ENCODE assay signal across 25 cellular contexts in the genomic region with DNA sequence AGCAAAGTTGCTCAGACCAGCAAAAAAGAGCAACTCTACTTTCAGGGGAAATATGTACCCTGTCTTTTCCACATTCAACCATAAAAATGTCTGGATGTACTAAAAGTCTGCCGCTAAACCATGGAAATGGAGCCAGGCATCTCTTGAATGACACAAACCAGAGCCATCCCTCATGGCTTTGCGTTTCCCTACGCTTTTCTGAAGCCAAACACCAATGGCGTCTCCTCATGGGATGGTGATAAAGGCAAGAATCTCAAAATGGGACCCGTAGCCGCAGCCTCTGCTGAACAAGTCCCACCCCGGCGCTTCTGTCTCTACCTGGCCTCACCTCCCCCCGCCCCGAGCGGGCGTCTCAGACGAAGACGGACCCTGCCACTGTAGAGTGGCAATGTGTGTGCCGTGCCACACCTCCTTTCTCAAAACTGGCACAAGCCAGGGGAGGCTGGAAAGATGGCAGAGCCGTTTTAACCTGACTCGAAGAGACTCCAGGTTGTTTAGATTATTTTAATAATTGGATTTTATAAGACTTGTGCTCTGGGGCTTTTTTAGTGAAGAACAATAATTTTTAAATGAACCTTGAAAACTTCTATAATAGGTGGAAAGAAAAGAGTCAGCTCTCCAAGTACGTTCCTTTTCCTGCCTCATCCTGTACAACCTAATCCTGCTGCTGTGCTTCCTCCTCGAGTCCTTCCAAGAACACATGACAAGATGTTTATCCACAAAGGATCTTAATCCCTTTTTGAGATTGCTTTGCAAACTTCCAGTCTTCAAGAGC.
DNase-seq lines count a peak whose midpoint lies in the region; ATAC-seq and TF ChIP-seq lines count a peak whose summit lies in the region.
"Had no signal": no experiment of that assay in that cellular context is flagged by ENCODE, and none has a peak within 500 bp of the region (broad histone marks: within the 10 kb centered on the region; RNA-seq: fewer than 3 reads in every experiment).

No MANE protein-coding gene starts in this region.

- H2AFZ ChIP-seq in GM23338 = peak overlapping the region; percentile 76; the same call in 1 of the 2 replicates

- no peak for ATAC-seq in GM23338
- ATAC-seq: activated CD4-positive, CD25-positive, alpha-beta regulatory T cell treated with anti-CD3 and anti-CD28 coated beads, Interleukin-2, amount 50 U/mL, for 24 hours; naive thymus-derived CD4-positive, alpha-beta T cell had no signal

- H3K79me2 ChIP-seq in GM23338 (replicated peaks; ENCODE audit: insufficient read depth) = no peaks in the 10 kb centered on the region

- no peaks in the 10 kb centered on the region for H3K4me1 ChIP-seq in GM23338 (ENCODE audit: insufficient read depth)
- H3K4me1 ChIP-seq in endodermal cell (ENCODE audit: control insufficient read depth, insufficient read depth, low read length) = peaks cover 42% of the 10 kb centered on the region
- peaks cover 19% of the 10 kb centered on the region for H3K4me1 ChIP-seq in testis
- H3K4me1 ChIP-seq: adrenal gland, BE2C had no signal

- no peak overlapping the region for H3K4me3 Mint-ChIP-seq in GM23338
- no peak overlapping the region for H3K4me3 Mint-ChIP-seq in endodermal cell
- H3K4me3 Mint-ChIP-seq in nephron progenitor cell = peak overlapping the region; percentile 10
- H3K4me3 Mint-ChIP-seq: activated CD4-positive, alpha-beta memory T cell treated with anti-CD3 and anti-CD28 coated beads for 36 hours; activated naive CD4-positive, alpha-beta T cell treated with anti-CD3 and anti-CD28 coated beads for 36 hours; CD8-positive, alpha-beta memory T cell; naive thymus-derived CD4-positive, alpha-beta T cell had no signal

- H3K27me3 ChIP-seq in GM23338 (ENCODE audit: insufficient read depth) = no peaks in the 10 kb centered on the region
- H3K27me3 ChIP-seq in endodermal cell (ENCODE audit: control insufficient read depth, insufficient read depth, low read length, poor library complexity, severe bottlenecking) = no peaks in the 10 kb centered on the region
- H3K27me3 ChIP-seq in testis = no peaks in the 10 kb centered on the region
- H3K27me3 ChIP-seq in MG63 = no peaks in the 10 kb centered on the region
- H3K27me3 ChIP-seq: adrenal gland, BE2C, left lung, Peyer's patch had no signal

- H3K27ac ChIP-seq in GM23338 (ENCODE audit: low read depth) = no peak overlapping the region
- no peak overlapping the region for H3K27ac ChIP-seq in endodermal cell (ENCODE audit: low read depth, low read length)
- peak overlapping the region; percentile 24 to 61 for H3K27ac ChIP-seq in testis
- H3K27ac ChIP-seq: Peyer's patch had no signal

- H3F3A ChIP-seq in GM23338 (replicated peaks; ENCODE audit: low read depth) = no peaks in the 10 kb centered on the region

- H3K4me3 ChIP-seq in GM23338 (no peak overlapping the region), endodermal cell (ENCODE audit: low read length) (no peak overlapping the region), testis (no peak overlapping the region), MG63 (no peak overlapping the region)
- H3K4me3 ChIP-seq: adrenal gland, left lung, Peyer's patch, skin epidermis had no signal

- no peak overlapping the region for H3K9ac ChIP-seq in endodermal cell (ENCODE audit: extremely low read depth, low read length, poor library complexity, severe bottlenecking)

- H3K27me3 Mint-ChIP-seq in GM23338 (ENCODE audit: insufficient read depth, low read depth, poor library complexity) (peaks cover 3% of the 10 kb centered on the region), endodermal cell (ENCODE audit: insufficient read depth) (no peaks in the 10 kb centered on the region), nephron progenitor cell (ENCODE audit: low read depth, poor library complexity) (peaks cover 4% of the 10 kb centered on the region)

- H3K36me3 Mint-ChIP-seq in GM23338 (ENCODE audit: low read depth) (no peaks in the 10 kb centered on the region), endodermal cell (ENCODE audit: low read depth) (no peaks in the 10 kb centered on the region), nephron progenitor cell (ENCODE audit: low read depth) (no peaks in the 10 kb centered on the region)
- H3K36me3 Mint-ChIP-seq: activated CD4-positive, alpha-beta memory T cell treated with anti-CD3 and anti-CD28 coated beads for 36 hours; CD8-positive, alpha-beta memory T cell; naive thymus-derived CD4-positive, alpha-beta T cell had no signal

- H3K36me3 ChIP-seq in GM23338 (ENCODE audit: insufficient read depth) (no peaks in the 10 kb centered on the region), endodermal cell (ENCODE audit: control insufficient read depth, insufficient read depth, low read length) (no peaks in the 10 kb centered on the region), testis (ENCODE audit: low read depth, missing control alignments) (no peaks in the 10 kb centered on the region), MG63 (no peaks in the 10 kb centered on the region)
- H3K36me3 ChIP-seq: adrenal gland, BE2C, left lung, Peyer's patch had no signal

- no peak for TF ChIP-seq POLR2A in testis (IDR thresholded peaks at IDR 0.05)

- intact Hi-C loops in testis (cut with DNase I; ENCODE audit: low total_unique reads) = no loop called here

- DNase-seq in GM23338 (ENCODE audit: low spot score) (no peak), endodermal cell (peak; percentile 30), nephron progenitor cell (no peak), testis (no peak), HuH-7 (ENCODE audit: low spot score) (no peak), NCI-H1092 (lab: John Stamatoyannopoulos, UW) (no peak), MG63 (no peak)
- DNase-seq: activated CD4-positive, alpha-beta memory T cell treated with anti-CD3 and anti-CD28 coated beads for 36 hours; activated CD8-positive, alpha-beta memory T cell treated with anti-CD3 and anti-CD28 coated beads, Interleukin-2, amount 50 U/mL, for 4 hours; activated naive CD4-positive, alpha-beta T cell treated with anti-CD3 and anti-CD28 coated beads for 36 hours; BE2C; CD8-positive, alpha-beta memory T cell; Karpas-422; naive thymus-derived CD4-positive, alpha-beta T cell; NCI-H1436; NCI-H2081; NCI-H345; SHP77 treated with DMSO at 0.1 percent for 48 hours; stimulated activated naive CD4-positive, alpha-beta T cell; T-helper 2 cell had no signal

- WGBS in endodermal cell (ENCODE audit: insufficient coverage in 1 of 2, insufficient read length in 1 of 2), 2 experiments = 94 to 95% methylated on average over 15 to 19 of the region's 19 CpGs
- WGBS in testis, 2 donors = 75% methylated on average over 19 of the region's 19 CpGs

- H3K4me1 Mint-ChIP-seq in GM23338 = peaks cover 23% of the 10 kb centered on the region; the same call in 2 of the 3 replicates
- H3K4me1 Mint-ChIP-seq in endodermal cell = peaks cover 55% of the 10 kb centered on the region
- H3K4me1 Mint-ChIP-seq in nephron progenitor cell = peaks cover 66% of the 10 kb centered on the region
- H3K4me1 Mint-ChIP-seq: CD8-positive, alpha-beta memory T cell had no signal

- H3K9me3 ChIP-seq in endodermal cell (ENCODE audit: control insufficient read depth, low read length) = peaks cover 8% of the 10 kb centered on the region
- no peaks in the 10 kb centered on the region for H3K9me3 ChIP-seq in testis
- no peaks in the 10 kb centered on the region for H3K9me3 ChIP-seq in MG63
- H3K9me3 ChIP-seq: adrenal gland, BE2C, left lung, Peyer's patch had no signal

- TF ChIP-seq CTCF in GM23338 (conservative IDR thresholded peaks at IDR 0.05; ENCODE audit: low read depth in 2 of 2) = no peak
- no peak for TF ChIP-seq CTCF in endodermal cell (conservative IDR thresholded peaks at IDR 0.05)
- no peak for TF ChIP-seq CTCF in nephron progenitor cell (IDR thresholded peaks at IDR 0.05)
- TF ChIP-seq CTCF in testis (IDR thresholded peaks at IDR 0.05) = no peak

- H3K9me2 ChIP-seq in GM23338 (ENCODE audit: insufficient read depth) = peaks cover 4% of the 10 kb centered on the region

- H3K9me3 Mint-ChIP-seq in GM23338 (peaks cover 3% of the 10 kb centered on the region; the same call in 1 of the 3 replicates), endodermal cell (peaks cover 4% of the 10 kb centered on the region), nephron progenitor cell (peaks cover 10% of the 10 kb centered on the region)
- H3K9me3 Mint-ChIP-seq: activated CD4-positive, alpha-beta memory T cell treated with anti-CD3 and anti-CD28 coated beads for 36 hours; activated naive CD4-positive, alpha-beta T cell treated with anti-CD3 and anti-CD28 coated beads for 36 hours had no signal

- H4K20me1 ChIP-seq in GM23338 (replicated peaks; ENCODE audit: insufficient read depth) = no peaks in the 10 kb centered on the region

- H3K27ac Mint-ChIP-seq in GM23338 (no peak overlapping the region), endodermal cell (peak overlapping the region; percentile 26), nephron progenitor cell (no peak overlapping the region)
- H3K27ac Mint-ChIP-seq: activated CD4-positive, alpha-beta memory T cell treated with anti-CD3 and anti-CD28 coated beads for 36 hours; activated naive CD4-positive, alpha-beta T cell treated with anti-CD3 and anti-CD28 coated beads for 36 hours; CD8-positive, alpha-beta memory T cell; naive thymus-derived CD4-positive, alpha-beta T cell had no signal

- H3K4me2 ChIP-seq in GM23338 = no peak overlapping the region

TF ChIP-seq in GM23338, 12 proteins besides CTCF, POLR2A, EP300 and RAD21 (continues in another document):
- TF ChIP-seq, protein P1, sequence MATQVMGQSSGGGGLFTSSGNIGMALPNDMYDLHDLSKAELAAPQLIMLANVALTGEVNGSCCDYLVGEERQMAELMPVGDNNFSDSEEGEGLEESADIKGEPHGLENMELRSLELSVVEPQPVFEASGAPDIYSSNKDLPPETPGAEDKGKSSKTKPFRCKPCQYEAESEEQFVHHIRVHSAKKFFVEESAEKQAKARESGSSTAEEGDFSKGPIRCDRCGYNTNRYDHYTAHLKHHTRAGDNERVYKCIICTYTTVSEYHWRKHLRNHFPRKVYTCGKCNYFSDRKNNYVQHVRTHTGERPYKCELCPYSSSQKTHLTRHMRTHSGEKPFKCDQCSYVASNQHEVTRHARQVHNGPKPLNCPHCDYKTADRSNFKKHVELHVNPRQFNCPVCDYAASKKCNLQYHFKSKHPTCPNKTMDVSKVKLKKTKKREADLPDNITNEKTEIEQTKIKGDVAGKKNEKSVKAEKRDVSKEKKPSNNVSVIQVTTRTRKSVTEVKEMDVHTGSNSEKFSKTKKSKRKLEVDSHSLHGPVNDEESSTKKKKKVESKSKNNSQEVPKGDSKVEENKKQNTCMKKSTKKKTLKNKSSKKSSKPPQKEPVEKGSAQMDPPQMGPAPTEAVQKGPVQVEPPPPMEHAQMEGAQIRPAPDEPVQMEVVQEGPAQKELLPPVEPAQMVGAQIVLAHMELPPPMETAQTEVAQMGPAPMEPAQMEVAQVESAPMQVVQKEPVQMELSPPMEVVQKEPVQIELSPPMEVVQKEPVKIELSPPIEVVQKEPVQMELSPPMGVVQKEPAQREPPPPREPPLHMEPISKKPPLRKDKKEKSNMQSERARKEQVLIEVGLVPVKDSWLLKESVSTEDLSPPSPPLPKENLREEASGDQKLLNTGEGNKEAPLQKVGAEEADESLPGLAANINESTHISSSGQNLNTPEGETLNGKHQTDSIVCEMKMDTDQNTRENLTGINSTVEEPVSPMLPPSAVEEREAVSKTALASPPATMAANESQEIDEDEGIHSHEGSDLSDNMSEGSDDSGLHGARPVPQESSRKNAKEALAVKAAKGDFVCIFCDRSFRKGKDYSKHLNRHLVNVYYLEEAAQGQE (IDR thresholded peaks at IDR 0.05; ENCODE audit: unreplicated experiment) = no peak
- no peak for TF ChIP-seq POLR2AphosphoS5 (IDR thresholded peaks at IDR 0.05; ENCODE audit: low read depth)

Comparison
In these comparisons a context has a peak if more than half of its experiments do, and no peak if none do; other contexts are left out.
1. H3K27ac ChIP-seq: peak in testis (2 of 2); none in GM23338 (single experiment) and endodermal cell (single experiment).